ENCODE assay signal across 15 cellular contexts in the genomic region with DNA sequence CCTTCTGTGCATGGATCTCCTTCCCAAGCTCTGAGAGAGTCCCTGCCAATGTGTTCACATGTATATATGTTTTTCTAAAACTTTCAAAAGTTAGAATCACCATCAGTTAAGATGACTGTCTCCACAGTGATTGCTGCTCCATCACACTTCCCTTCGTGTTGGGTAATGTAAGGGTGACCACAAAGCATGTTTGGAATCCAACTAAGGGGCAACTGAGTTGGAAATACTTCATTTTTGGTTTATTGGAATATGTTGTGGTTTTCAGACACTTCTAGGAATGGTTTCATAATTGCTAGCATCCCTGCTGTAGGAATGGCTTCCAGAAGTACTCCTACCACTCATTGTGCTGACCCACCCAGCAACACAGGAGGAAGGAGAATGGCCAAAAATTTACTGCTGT.
DNase-seq lines count a peak whose midpoint lies in the region; ATAC-seq and TF ChIP-seq lines count a peak whose summit lies in the region.
"Had no signal": no experiment of that assay in that cellular context is flagged by ENCODE, and none has a peak within 500 bp of the region (broad histone marks: within the 10 kb centered on the region; RNA-seq: fewer than 3 reads in every experiment).

No MANE protein-coding gene starts in this region.

- H2AFZ ChIP-seq in fibroblast of lung (ENCODE audit: low read length), result no peak overlapping the region

- no peaks in the 10 kb centered on the region for H3K36me3 ChIP-seq in fibroblast of lung (ENCODE audit: control insufficient read depth, insufficient read depth, low read length)

- DNase-seq in GM04503 (ENCODE audit: low read depth) (peak; percentile 88), RPMI7951 (ENCODE audit: low read depth) (peak; percentile 79), fibroblast of lung (ENCODE audit: low read depth in 2 of 2) (peak; percentile 81 to 95), skeletal muscle cell (ENCODE audit: low read depth) (peak; percentile 68), D341Med (ENCODE audit: low spot score) (no peak)
- no peak for DNase-seq in activated T-helper 2 cell treated with anti-CD3 and anti-CD28 coated beads, Interferon-gamma antibody, Interleukin-2, Interleukin-4, amounts not matched to agents 10 μg/mL and 5 μg/mL and 100 μg/mL, durations not matched to agents 14 hours and 24 hours and 36 hours (ENCODE audit: low spot score)
- no peak for DNase-seq in stimulated activated CD4-positive, alpha-beta T cell treated with anti-CD3 and anti-CD28 coated beads, Interleukin-4, amount 100 ng/mL, for 1 hour
- DNase-seq: activated naive CD4-positive, alpha-beta T cell treated with anti-CD3 and anti-CD28 coated beads, Interleukin-2, amount 10 ng/mL, durations not matched to agents 7 days and 5 days; cortex of kidney; glutamatergic neuron; left ventricle myocardium superior; NCI-H1417 treated with DMSO at 0.1 percent for 48 hours; NCI-H526 treated with DMSO at 0.1 percent for 48 hours had no signal

- no peak overlapping the region for H3K27ac Mint-ChIP-seq in activated T-helper 2 cell treated with anti-CD3 and anti-CD28 coated beads, Interferon-gamma antibody, Interleukin-2, Interleukin-4, amounts not matched to agents 10 μg/mL and 5 μg/mL and 100 μg/mL, durations not matched to agents 14 hours and 24 hours and 36 hours
- H3K27ac Mint-ChIP-seq: activated naive CD4-positive, alpha-beta T cell treated with anti-CD3 and anti-CD28 coated beads, Interleukin-2, amount 10 ng/mL, durations not matched to agents 7 days and 5 days; nephron had no signal

- no peak overlapping the region for H3K4me2 ChIP-seq in fibroblast of lung (ENCODE audit: extremely low read depth, insufficient read depth, low read length)

- TF ChIP-seq CTCF in fibroblast of lung (conservative IDR thresholded peaks at IDR 0.05 in 1 of 2, IDR thresholded peaks at IDR 0.05 in 1 of 2; ENCODE audit: low read depth in 1 of 2, low read length in 2 of 2), result no peak

- no peaks in the 10 kb centered on the region for H3K4me1 ChIP-seq in fibroblast of lung (ENCODE audit: control insufficient read depth, extremely low read depth, insufficient read depth, low read length)

- no peak for ATAC-seq in GM19467 (IDR thresholded peaks at IDR 0.05; ENCODE audit: unreplicated experiment)
- ATAC-seq: left ventricle myocardium superior had no signal

- no peak overlapping the region for H3K27ac ChIP-seq in fibroblast of lung (ENCODE audit: insufficient read depth, low read length)

- no peaks in the 10 kb centered on the region for H3K36me3 Mint-ChIP-seq in activated T-helper 2 cell treated with anti-CD3 and anti-CD28 coated beads, Interferon-gamma antibody, Interleukin-2, Interleukin-4, amounts not matched to agents 10 μg/mL and 5 μg/mL and 100 μg/mL, durations not matched to agents 14 hours and 24 hours and 36 hours (ENCODE audit: low read depth)
- H3K36me3 Mint-ChIP-seq: activated naive CD4-positive, alpha-beta T cell treated with anti-CD3 and anti-CD28 coated beads, Interleukin-2, amount 10 ng/mL, durations not matched to agents 7 days and 5 days had no signal

- intact Hi-C loops in activated T-helper 2 cell treated with anti-CD3 and anti-CD28 coated beads, Interferon-gamma antibody, Interleukin-2, Interleukin-4, amounts not matched to agents 10 μg/mL and 5 μg/mL and 100 μg/mL, durations not matched to agents 14 hours and 24 hours and 36 hours (cut with micrococcal nuclease), result no loop called here

- H3K4me3 Mint-ChIP-seq in activated T-helper 2 cell treated with anti-CD3 and anti-CD28 coated beads, Interferon-gamma antibody, Interleukin-2, Interleukin-4, amounts not matched to agents 10 μg/mL and 5 μg/mL and 100 μg/mL, durations not matched to agents 14 hours and 24 hours and 36 hours (ENCODE audit: low read depth), result no peak overlapping the region
- H3K4me3 Mint-ChIP-seq: activated naive CD4-positive, alpha-beta T cell treated with anti-CD3 and anti-CD28 coated beads, Interleukin-2, amount 10 ng/mL, durations not matched to agents 7 days and 5 days; nephron had no signal

- H3K9me3 Mint-ChIP-seq in activated T-helper 2 cell treated with anti-CD3 and anti-CD28 coated beads, Interferon-gamma antibody, Interleukin-2, Interleukin-4, amounts not matched to agents 10 μg/mL and 5 μg/mL and 100 μg/mL, durations not matched to agents 14 hours and 24 hours and 36 hours, result no peaks in the 10 kb centered on the region

- no peak overlapping the region for H3K9ac ChIP-seq in fibroblast of lung (ENCODE audit: insufficient read depth, low read length)

- H4K20me1 ChIP-seq in fibroblast of lung (ENCODE audit: control insufficient read depth, extremely low read depth, insufficient read depth, low read length), result no peaks in the 10 kb centered on the region

- H3K9me3 ChIP-seq in fibroblast of lung (ENCODE audit: control insufficient read depth, insufficient read depth, low read depth, low read length), result no peaks in the 10 kb centered on the region

- H3K4me1 Mint-ChIP-seq in activated T-helper 2 cell treated with anti-CD3 and anti-CD28 coated beads, Interferon-gamma antibody, Interleukin-2, Interleukin-4, amounts not matched to agents 10 μg/mL and 5 μg/mL and 100 μg/mL, durations not matched to agents 14 hours and 24 hours and 36 hours (ENCODE audit: low read depth), result peaks cover 1% of the 10 kb centered on the region
- H3K4me1 Mint-ChIP-seq: activated naive CD4-positive, alpha-beta T cell treated with anti-CD3 and anti-CD28 coated beads, Interleukin-2, amount 10 ng/mL, durations not matched to agents 7 days and 5 days; nephron had no signal

- H3K4me3 ChIP-seq in fibroblast of lung (replicated peaks in 1 of 4; ENCODE audit: control extremely low read depth in 1 of 4, insufficient read depth in 1 of 4, low read depth in 3 of 4, low read length in 4 of 4), result no peak overlapping the region
- H3K4me3 ChIP-seq in skeletal muscle cell (ENCODE audit: low read depth, low read length), result no peak overlapping the region

- no peaks in the 10 kb centered on the region for H3K79me2 ChIP-seq in fibroblast of lung (ENCODE audit: control insufficient read depth, insufficient read depth, low read length)

- no peaks in the 10 kb centered on the region for H3K27me3 ChIP-seq in fibroblast of lung (ENCODE audit: control insufficient read depth, insufficient read depth, low read length)

- H3K27me3 Mint-ChIP-seq in activated T-helper 2 cell treated with anti-CD3 and anti-CD28 coated beads, Interferon-gamma antibody, Interleukin-2, Interleukin-4, amounts not matched to agents 10 μg/mL and 5 μg/mL and 100 μg/mL, durations not matched to agents 14 hours and 24 hours and 36 hours (ENCODE audit: low read depth), result no peaks in the 10 kb centered on the region
- H3K27me3 Mint-ChIP-seq: activated naive CD4-positive, alpha-beta T cell treated with anti-CD3 and anti-CD28 coated beads, Interleukin-2, amount 10 ng/mL, durations not matched to agents 7 days and 5 days had no signal

Comparison
In these comparisons a context has a peak if more than half of its experiments do, and no peak if none do; other contexts are left out.
1. DNase-seq: peak in GM04503 (single experiment), RPMI7951 (single experiment), fibroblast of lung (2 of 2) and skeletal muscle cell (single experiment); none in D341Med (single experiment), activated T-helper 2 cell treated with anti-CD3 and anti-CD28 coated beads, Interferon-gamma antibody, Interleukin-2, Interleukin-4, amounts not matched to agents 10 μg/mL and 5 μg/mL and 100 μg/mL, durations not matched to agents 14 hours and 24 hours and 36 hours (single experiment) and stimulated activated CD4-positive, alpha-beta T cell treated with anti-CD3 and anti-CD28 coated beads, Interleukin-4, amount 100 ng/mL, for 1 hour (single experiment).